13 cellular contexts compared by ENCODE assay signal in genomic region chr13:114162533-114162922, GRCh38. TPM values are rescaled to one million over a fixed set of nuclear protein-coding genes. Genes with fewer than 3 reads are reported as not detected.
DNase-seq lines count a peak whose midpoint lies in the region; ATAC-seq and TF ChIP-seq lines count a peak whose summit lies in the region.
"Had no signal": no experiment of that assay in that cellular context is flagged by ENCODE, and none has a peak within 500 bp of the region (broad histone marks: within the 10 kb centered on the region; RNA-seq: fewer than 3 reads in every experiment).

No MANE protein-coding gene starts in this region.

- H3K36me3 ChIP-seq in DND-41 (ENCODE audit: insufficient read depth, low read length) = no peaks in the 10 kb centered on the region
- H3K36me3 ChIP-seq in PC-9 (ENCODE audit: low read depth) = no peaks in the 10 kb centered on the region
- no peaks in the 10 kb centered on the region for H3K36me3 ChIP-seq in rectal smooth muscle tissue (ENCODE audit: control insufficient read depth, insufficient read depth, low read length)
- H3K36me3 ChIP-seq: right atrium auricular region had no signal

- DNase-seq in DND-41 = no peak
- DNase-seq in PC-9 = no peak
- DNase-seq in effector memory CD8-positive, alpha-beta T cell = no peak
- DNase-seq in iPS-NIHi7 (ENCODE audit: extremely low spot score) = no peak
- no peak for DNase-seq in activated T-helper 2 cell treated with anti-CD3 and anti-CD28 coated beads, Interferon-gamma antibody, Interleukin-2, Interleukin-4, amounts not matched to agents 10 μg/mL and 5 μg/mL and 100 μg/mL, durations not matched to agents 14 hours and 24 hours and 36 hours (ENCODE audit: low spot score)
- DNase-seq: cortex of kidney had no signal

- TF ChIP-seq CTCF in DND-41 (IDR thresholded peaks at IDR 0.05; ENCODE audit: borderline replicate concordance, extremely low read depth, low read length, poor library complexity, severe bottlenecking) (no peak), PC-9 (conservative IDR thresholded peaks at IDR 0.05) (no peak)

- POLR2A ChIA-PET in PC-9 (lab: Charles Lee; ENCODE audit: unreplicated experiment) = no interaction called here

- H3K79me2 ChIP-seq in DND-41 (ENCODE audit: insufficient read depth, low read length) (no peaks in the 10 kb centered on the region), PC-9 (ENCODE audit: low read depth) (no peaks in the 10 kb centered on the region)

- H3K27ac Mint-ChIP-seq in effector memory CD8-positive, alpha-beta T cell = peak overlapping the region; percentile 80 to 89
- no peak overlapping the region for H3K27ac Mint-ChIP-seq in activated T-helper 2 cell treated with anti-CD3 and anti-CD28 coated beads, Interferon-gamma antibody, Interleukin-2, Interleukin-4, amounts not matched to agents 10 μg/mL and 5 μg/mL and 100 μg/mL, durations not matched to agents 14 hours and 24 hours and 36 hours

- H4K20me1 ChIP-seq in DND-41 (ENCODE audit: insufficient read depth, low read length) = no peaks in the 10 kb centered on the region
- H4K20me1 ChIP-seq in PC-9 (ENCODE audit: insufficient read depth) = no peaks in the 10 kb centered on the region

- H3F3A ChIP-seq in PC-9 (ENCODE audit: insufficient read depth, low read depth) = no peaks in the 10 kb centered on the region

- no peak overlapping the region for H3K4me3 ChIP-seq in DND-41 (ENCODE audit: low read depth in 1 of 2, low read length in 2 of 2)
- H3K4me3 ChIP-seq in PC-9 = no peak overlapping the region
- peak overlapping the region; percentile 44 for H3K4me3 ChIP-seq in rectal smooth muscle tissue (ENCODE audit: low read length)

- no peaks in the 10 kb centered on the region for H3K27me3 Mint-ChIP-seq in effector memory CD8-positive, alpha-beta T cell
- H3K27me3 Mint-ChIP-seq in activated T-helper 2 cell treated with anti-CD3 and anti-CD28 coated beads, Interferon-gamma antibody, Interleukin-2, Interleukin-4, amounts not matched to agents 10 μg/mL and 5 μg/mL and 100 μg/mL, durations not matched to agents 14 hours and 24 hours and 36 hours (ENCODE audit: low read depth) = peaks cover 33% of the 10 kb centered on the region

- intact Hi-C loops in PC-9 (cut with micrococcal nuclease; ENCODE audit: unreplicated experiment) = no loop called here
- intact Hi-C loops in activated T-helper 2 cell treated with anti-CD3 and anti-CD28 coated beads, Interferon-gamma antibody, Interleukin-2, Interleukin-4, amounts not matched to agents 10 μg/mL and 5 μg/mL and 100 μg/mL, durations not matched to agents 14 hours and 24 hours and 36 hours (cut with micrococcal nuclease) = no loop called here

- H3K9me2 ChIP-seq in PC-9 (ENCODE audit: insufficient read depth) = no peaks in the 10 kb centered on the region

- ATAC-seq in DND-41 (ENCODE audit: insufficient read depth, low read depth) (no peak), HG02678 (IDR thresholded peaks at IDR 0.05; ENCODE audit: unreplicated experiment) (no peak)
- no peak for ATAC-seq in effector memory CD8-positive, alpha-beta T cell (replicated peaks)
- ATAC-seq: HCT116 had no signal

- H3K9me3 ChIP-seq in DND-41 (ENCODE audit: insufficient read depth, low read length, severe bottlenecking) (no peaks in the 10 kb centered on the region), PC-9 (ENCODE audit: insufficient read depth, low read depth) (no peaks in the 10 kb centered on the region)
- H3K9me3 ChIP-seq: right atrium auricular region had no signal

- BruUV-seq in PC-9 (replicated peaks; lab: Mats Ljungman, UMichigan) = no TSS peak

- H3K9ac ChIP-seq in DND-41 (ENCODE audit: low read depth, low read length) (peak overlapping the region; percentile 11; the same call in 1 of the 2 replicates), rectal smooth muscle tissue (ENCODE audit: low read length) (no peak overlapping the region)

- H2AFZ ChIP-seq in DND-41 (ENCODE audit: low read depth, low read length) = no peak overlapping the region
- H2AFZ ChIP-seq in PC-9 = peak overlapping the region; percentile 45; the same call in 1 of the 2 replicates

- no peaks in the 10 kb centered on the region for H3K9me3 Mint-ChIP-seq in effector memory CD8-positive, alpha-beta T cell
- no peaks in the 10 kb centered on the region for H3K9me3 Mint-ChIP-seq in activated T-helper 2 cell treated with anti-CD3 and anti-CD28 coated beads, Interferon-gamma antibody, Interleukin-2, Interleukin-4, amounts not matched to agents 10 μg/mL and 5 μg/mL and 100 μg/mL, durations not matched to agents 14 hours and 24 hours and 36 hours

- peaks cover 56 to 62% of the 10 kb centered on the region in 2 donors for H3K4me1 Mint-ChIP-seq in effector memory CD8-positive, alpha-beta T cell (ENCODE audit: low read depth in 2 of 2)
- peaks cover 24% of the 10 kb centered on the region for H3K4me1 Mint-ChIP-seq in activated T-helper 2 cell treated with anti-CD3 and anti-CD28 coated beads, Interferon-gamma antibody, Interleukin-2, Interleukin-4, amounts not matched to agents 10 μg/mL and 5 μg/mL and 100 μg/mL, durations not matched to agents 14 hours and 24 hours and 36 hours (ENCODE audit: low read depth)

- CTCF ChIA-PET in PC-9 (lab: Charles Lee) = interaction anchor here (0.6 kb wide), 1 partner anchor 82 kb away, joined by 3 read pairs; no protein-coding TSS in a partner anchor

- H3K4me1 ChIP-seq in DND-41 (ENCODE audit: insufficient read depth, low read length) (peaks cover 17% of the 10 kb centered on the region), PC-9 (replicated peaks; ENCODE audit: insufficient read depth) (0 out of 2 replicates have a peak, but pooled peaks cover 9% of the 10 kb centered on the region), rectal smooth muscle tissue (ENCODE audit: control insufficient read depth, insufficient read depth, low read length) (peaks cover 13% of the 10 kb centered on the region)

- H3K27me3 ChIP-seq in DND-41 (ENCODE audit: insufficient read depth, low read length, poor library complexity) (no peaks in the 10 kb centered on the region), PC-9 (ENCODE audit: insufficient read depth, low read depth) (peaks cover 33% of the 10 kb centered on the region; the same call in 1 of the 2 replicates), rectal smooth muscle tissue (ENCODE audit: control insufficient read depth, insufficient read depth, low read length) (no peaks in the 10 kb centered on the region)
- H3K27me3 ChIP-seq: right atrium auricular region had no signal

- peaks cover 5% of the 10 kb centered on the region for H3K36me3 Mint-ChIP-seq in effector memory CD8-positive, alpha-beta T cell (ENCODE audit: insufficient read depth)
- no peaks in the 10 kb centered on the region for H3K36me3 Mint-ChIP-seq in activated T-helper 2 cell treated with anti-CD3 and anti-CD28 coated beads, Interferon-gamma antibody, Interleukin-2, Interleukin-4, amounts not matched to agents 10 μg/mL and 5 μg/mL and 100 μg/mL, durations not matched to agents 14 hours and 24 hours and 36 hours (ENCODE audit: low read depth)

- H3K27ac ChIP-seq in DND-41 (ENCODE audit: low read length) = no peak overlapping the region
- H3K27ac ChIP-seq in PC-9 = no peak overlapping the region
- no peak overlapping the region for H3K27ac ChIP-seq in rectal smooth muscle tissue (ENCODE audit: low read depth, low read length)
- H3K27ac ChIP-seq: right atrium auricular region had no signal

- peak overlapping the region; percentile 75 to 82 for H3K4me3 Mint-ChIP-seq in effector memory CD8-positive, alpha-beta T cell
- H3K4me3 Mint-ChIP-seq in activated T-helper 2 cell treated with anti-CD3 and anti-CD28 coated beads, Interferon-gamma antibody, Interleukin-2, Interleukin-4, amounts not matched to agents 10 μg/mL and 5 μg/mL and 100 μg/mL, durations not matched to agents 14 hours and 24 hours and 36 hours (ENCODE audit: low read depth) = no peak overlapping the region

- H3K4me2 ChIP-seq in DND-41 (ENCODE audit: insufficient read depth, low read length) (peak overlapping the region; percentile 52; the same call in 1 of the 2 replicates), PC-9 (peak overlapping the region; percentile 61; the same call in 1 of the 2 replicates)

RNA-seq across cellular contexts. Expression of gene CFAP97D2, which starts 16.5 kb away (rescaled TPM):
- total RNA-seq in PC-9 (2021) = not detected in 2 replicates
- total RNA-seq in activated T-helper 2 cell treated with anti-CD3 and anti-CD28 coated beads, Interferon-gamma antibody, Interleukin-2, Interleukin-4, amounts not matched to agents 10 μg/mL and 5 μg/mL and 100 μg/mL, durations not matched to agents 14 hours and 24 hours and 36 hours = not detected in 2 replicates
- total RNA-seq: HT1080, mucosa of gallbladder, right atrium auricular region, subcutaneous adipose tissue had no signal

RNA-seq across cellular contexts. Expression of gene RASA3, which starts 30.1 kb away (rescaled TPM):
- total RNA-seq in PC-9 (2021) = 9.7 and 10.0 TPM in 2 replicates
- total RNA-seq in activated T-helper 2 cell treated with anti-CD3 and anti-CD28 coated beads, Interferon-gamma antibody, Interleukin-2, Interleukin-4, amounts not matched to agents 10 μg/mL and 5 μg/mL and 100 μg/mL, durations not matched to agents 14 hours and 24 hours and 36 hours = 13.7 and 13.9 TPM in 2 replicates
